In the genomic region with DNA sequence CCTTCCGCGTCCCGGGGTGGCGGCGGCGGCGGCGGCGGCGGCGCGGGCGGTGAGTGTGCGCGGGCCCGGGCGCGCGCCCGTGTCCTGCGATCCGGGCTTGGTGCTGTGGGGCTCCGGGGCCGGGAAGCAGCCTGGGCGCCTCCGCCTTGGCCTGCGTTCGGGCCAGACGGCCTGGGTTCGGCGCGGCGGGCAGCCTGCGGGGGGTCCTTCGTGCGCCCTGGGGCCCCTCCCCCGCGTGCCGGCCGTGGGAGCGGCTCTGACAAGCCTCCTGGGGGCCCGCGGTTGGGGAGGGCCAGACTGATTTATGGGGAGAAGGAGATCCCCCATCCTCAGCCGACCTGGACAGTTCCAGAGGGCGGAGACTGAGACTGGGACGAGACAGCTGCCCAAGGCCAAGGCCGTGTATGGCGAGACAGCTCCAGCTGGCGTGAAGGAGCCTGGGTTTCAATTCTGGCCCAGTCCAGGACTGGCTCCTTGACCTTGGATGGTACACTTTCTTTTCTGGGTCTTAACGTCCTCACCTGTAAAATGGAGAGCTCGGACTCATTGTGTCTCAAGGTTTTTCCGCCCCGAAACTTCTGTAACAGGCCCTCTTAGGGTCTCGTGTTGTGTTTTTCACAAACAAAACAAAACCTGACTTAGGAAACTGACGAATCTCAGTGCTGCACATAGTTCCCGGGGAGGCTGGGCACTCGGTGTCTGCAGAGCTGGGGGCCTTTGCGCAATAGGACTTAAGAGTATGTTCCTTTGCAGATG, we compare ENCODE assay signal across 8 cellular contexts. TPM values are rescaled to one million over a fixed set of nuclear protein-coding genes. Genes with fewer than 3 reads are reported as not detected.
DNase-seq lines count a peak whose midpoint lies in the region; ATAC-seq and TF ChIP-seq lines count a peak whose summit lies in the region.

No MANE protein-coding gene starts in this region.

- peaks cover 70% of the 10 kb centered on the region for H3K4me1 ChIP-seq in OCI-LY3 (ENCODE audit: low read length)

- ATAC-seq in GM19043 (IDR thresholded peaks at IDR 0.05; ENCODE audit: low read depth, unreplicated experiment) (peak; percentile 17), HG03280 (IDR thresholded peaks at IDR 0.05; ENCODE audit: unreplicated experiment) (peak; percentile 50), Right ventricle myocardium superior (ENCODE audit: poor library complexity) (peak; percentile 89)
- peak; percentile 67 for ATAC-seq in activated naive CD4-positive, alpha-beta T cell treated with anti-CD3 and anti-CD28 coated beads, Interleukin-2, amount 50 U/mL, for 72 hours

- peaks cover 81% of the 10 kb centered on the region for H3K79me2 ChIP-seq in OCI-LY3 (ENCODE audit: low read length)

- peaks cover 17% of the 10 kb centered on the region in 2 donors for H3K36me3 Mint-ChIP-seq in activated naive CD4-positive, alpha-beta T cell treated with anti-CD3 and anti-CD28 coated beads, Interleukin-2, amount 50 U/mL, for 72 hours
- peaks cover 2% of the 10 kb centered on the region for H3K36me3 Mint-ChIP-seq in osteocyte (ENCODE audit: unreplicated experiment)

- peaks cover 36% of the 10 kb centered on the region for H3K4me1 Mint-ChIP-seq in osteocyte (ENCODE audit: unreplicated experiment)

- H3K36me3 ChIP-seq in OCI-LY3 (replicated peaks; ENCODE audit: low read depth, low read length), result peaks cover 29% of the 10 kb centered on the region

- no peak overlapping the region for H2AFZ ChIP-seq in OCI-LY3 (ENCODE audit: low read depth, low read length)

- H3K27me3 Mint-ChIP-seq in osteocyte (ENCODE audit: unreplicated experiment), result no peaks in the 10 kb centered on the region

- peak overlapping the region; percentile 85 for H3K4me3 ChIP-seq in OCI-LY3 (ENCODE audit: low read length)

- H4K20me1 ChIP-seq in OCI-LY3 (ENCODE audit: insufficient read depth, low read length), result no peaks in the 10 kb centered on the region

- H3K27me3 ChIP-seq in OCI-LY3 (ENCODE audit: low read depth, low read length), result no peaks in the 10 kb centered on the region

- TF ChIP-seq CTCF in OCI-LY3 (IDR thresholded peaks at IDR 0.05; ENCODE audit: low read depth, low read length) (no peak), osteocyte (IDR thresholded peaks at IDR 0.05) (no peak)

- H3K9me3 Mint-ChIP-seq in activated naive CD4-positive, alpha-beta T cell treated with anti-CD3 and anti-CD28 coated beads, Interleukin-2, amount 50 U/mL, for 72 hours, result no peaks in the 10 kb centered on the region
- H3K9me3 Mint-ChIP-seq in osteocyte (ENCODE audit: unreplicated experiment), result no peaks in the 10 kb centered on the region

- peak; percentile 49 for DNase-seq in CD1c-positive myeloid dendritic cell (ENCODE audit: extremely low spot score)
- DNase-seq in activated naive CD4-positive, alpha-beta T cell treated with anti-CD3 and anti-CD28 coated beads, Interleukin-2, amount 50 U/mL, for 72 hours (ENCODE audit: low spot score in 2 of 2), result peak; percentile 45 to 66
- peak; percentile 67 for DNase-seq in Right ventricle myocardium superior
- DNase-seq in osteocyte (ENCODE audit: extremely low spot score, unreplicated experiment), result peak; percentile 87
- no peak for DNase-seq in inferior parietal cortex (ENCODE audit: extremely low spot score)

- H3K4me3 Mint-ChIP-seq in osteocyte (ENCODE audit: unreplicated experiment), result peak overlapping the region; percentile 76

- peak overlapping the region; percentile 97 for H3K9ac ChIP-seq in OCI-LY3 (ENCODE audit: low read length)

- peak overlapping the region; percentile 84 for H3K4me2 ChIP-seq in OCI-LY3 (ENCODE audit: low read length)

- intact Hi-C loops in Right ventricle myocardium superior (cut with DNase I), result no loop called here

- peaks cover 3% of the 10 kb centered on the region; the same call in 1 of the 2 replicates for H3K9me3 ChIP-seq in OCI-LY3 (ENCODE audit: insufficient read depth, low read length)

- H3K27ac ChIP-seq in OCI-LY3 (ENCODE audit: low read length), result peak overlapping the region; percentile 98

- peak overlapping the region; percentile 88 to 89 for H3K27ac Mint-ChIP-seq in activated naive CD4-positive, alpha-beta T cell treated with anti-CD3 and anti-CD28 coated beads, Interleukin-2, amount 50 U/mL, for 72 hours
- peak overlapping the region; percentile 85 for H3K27ac Mint-ChIP-seq in osteocyte (ENCODE audit: unreplicated experiment)

RNA-seq across cellular contexts. Expression of gene TMEM268, which starts 0.6 kb away (rescaled TPM):
- 10 to 100 TPM; 20.4 to 31.4 TPM for total RNA-seq in activated naive CD4-positive, alpha-beta T cell treated with anti-CD3 and anti-CD28 coated beads, Interleukin-2, amount 50 U/mL, for 72 hours
- 2.7 TPM for total RNA-seq in Right ventricle myocardium superior
- 15.9 and 16.1 TPM in 2 replicates for total RNA-seq in osteocyte

RNA-seq across cellular contexts. Expression of gene ATP6V1G1, which starts 24.1 kb away (rescaled TPM):
- 10 to 100 TPM; 37.4 to 37.8 TPM for total RNA-seq in activated naive CD4-positive, alpha-beta T cell treated with anti-CD3 and anti-CD28 coated beads, Interleukin-2, amount 50 U/mL, for 72 hours
- total RNA-seq in Right ventricle myocardium superior (60.2 TPM), osteocyte (118 and 123 TPM in 2 replicates)

RNA-seq across cellular contexts. Expression of gene TEX53, which starts 45.9 kb away (rescaled TPM):
- total RNA-seq in activated naive CD4-positive, alpha-beta T cell treated with anti-CD3 and anti-CD28 coated beads, Interleukin-2, amount 50 U/mL, for 72 hours, result not detected
- not detected for total RNA-seq in Right ventricle myocardium superior
- not detected in 2 replicates for total RNA-seq in osteocyte

Comparison
In these comparisons a context has a peak if more than half of its experiments do, and no peak if none do; other contexts are left out.
1. ATAC-seq: peak in every context shown above with its lines; median percentile 89 in Right ventricle myocardium superior; 67 in activated naive CD4-positive, alpha-beta T cell treated with anti-CD3 and anti-CD28 coated beads, Interleukin-2, amount 50 U/mL, for 72 hours; 50 in HG03280; 17 in GM19043.